23 cellular contexts compared by ENCODE assay signal in genomic region chr14:77131871-77132486, GRCh38. TPM values are rescaled to one million over a fixed set of nuclear protein-coding genes. Genes with fewer than 3 reads are reported as not detected.
DNase-seq lines count a peak whose midpoint lies in the region; ATAC-seq, FAIRE-seq and TF ChIP-seq lines count a peak whose summit lies in the region.
"Had no signal": no experiment of that assay in that cellular context is flagged by ENCODE, and none has a peak within 500 bp of the region (broad histone marks: within the 10 kb centered on the region; RNA-seq: fewer than 3 reads in every experiment).

No MANE protein-coding gene starts in this region.

- no peak overlapping the region for H4K8ac ChIP-seq in H9 (replicated peaks; ENCODE audit: insufficient read length, low read depth, low read length)

- no peaks in the 10 kb centered on the region for H3K79me2 ChIP-seq in H9 (ENCODE audit: insufficient read depth, low read length)
- H3K79me2 ChIP-seq in K562 (ENCODE audit: control insufficient read depth, insufficient read depth, low read length), result no peaks in the 10 kb centered on the region

- BruUV-seq in K562 (replicated peaks; lab: Mats Ljungman, UMichigan), result no TSS peak

- no peak overlapping the region for H3K14ac ChIP-seq in H9 (ENCODE audit: insufficient read depth, low read length)

- no peak overlapping the region; a peak in 1 of 5 replicates for H3K4me3 Mint-ChIP-seq in H9
- H3K4me3 Mint-ChIP-seq: CD4-positive, CD25-positive, alpha-beta regulatory T cell; T-helper 1 cell treated with Interleukin-12 subunit alpha and Interleukin-12 subunit beta and Interleukin-4 antibody, amounts not matched to agents 30 μg/mL and 1 μg/mL, for 36 hours had no signal

- H4K5ac ChIP-seq in H9 (ENCODE audit: insufficient read length, low read depth, low read length), result no peak overlapping the region

- in situ Hi-C loops in K562 (cut with MboI), result no loop called here

- no peak overlapping the region for H3K4me2 ChIP-seq in H9 (ENCODE audit: insufficient read depth, insufficient read length, low read length)
- no peak overlapping the region for H3K4me2 ChIP-seq in K562 (ENCODE audit: insufficient read depth, low read length)
- H3K4me2 ChIP-seq: KMS-11 had no signal

- no peak overlapping the region for H2BK20ac ChIP-seq in H9 (ENCODE audit: low read depth, low read length, poor library complexity, severe bottlenecking)

- H2BK12ac ChIP-seq in H9 (ENCODE audit: insufficient read length, low read depth, low read length), result no peak overlapping the region

- no peak overlapping the region for H3K4ac ChIP-seq in H9 (ENCODE audit: low read depth, low read length)

- H4K20me1 ChIP-seq in H9 (ENCODE audit: control insufficient read depth, insufficient read depth, insufficient read length) (no peaks in the 10 kb centered on the region), K562 (replicated peaks; ENCODE audit: control insufficient read depth, insufficient read depth, low read length) (no peaks in the 10 kb centered on the region; the same call in 1 of the 2 replicates)

- H3K27ac ChIP-seq in H9 (ENCODE audit: insufficient read length, low read depth, low read length), result no peak overlapping the region
- no peak overlapping the region for H3K27ac ChIP-seq in K562 (ENCODE audit: extremely low read depth, low read depth, low read length)
- H3K27ac ChIP-seq: HL-60, KMS-11, SJSA1 had no signal

- intact Hi-C loops in K562 (cut with micrococcal nuclease), result no loop called here

- H3K9me1 ChIP-seq in K562 (ENCODE audit: control insufficient read depth, insufficient read depth, low read length), result no peaks in the 10 kb centered on the region

- TF ChIP-seq POLR2A in K562 (conservative IDR thresholded peaks at IDR 0.05), result no peak

- peak; percentile 26 for TF ChIP-seq CTCF in GM12864 (IDR thresholded peaks at IDR 0.05; ENCODE audit: low read depth, low read length, missing control alignments)
- peak; percentile 37 for TF ChIP-seq CTCF in H9 (conservative IDR thresholded peaks at IDR 0.05)
- TF ChIP-seq CTCF in K562 (IDR thresholded peaks at IDR 0.05 in 2 of 3, conservative IDR thresholded peaks at IDR 0.05 in 1 of 3; ENCODE audit: insufficient read depth in 2 of 3, low read depth in 1 of 3, low read length in 3 of 3), result no peak; a peak in 1 of 6 replicates

- H3K36me3 Mint-ChIP-seq in H9 (ENCODE audit: insufficient read depth in 1 of 3, low read depth in 3 of 3), result peaks cover 3 to 28% (median 12%) of the 10 kb centered on the region in 3 experiments; a peak in 6 of 7 replicates
- H3K36me3 Mint-ChIP-seq: CD4-positive, CD25-positive, alpha-beta regulatory T cell had no signal

- no peak overlapping the region for H3K27ac Mint-ChIP-seq in H9
- H3K27ac Mint-ChIP-seq: CD4-positive, CD25-positive, alpha-beta regulatory T cell; T-helper 1 cell treated with Interleukin-12 subunit alpha and Interleukin-12 subunit beta and Interleukin-4 antibody, amounts not matched to agents 30 μg/mL and 1 μg/mL, for 36 hours had no signal

- H3K4me1 Mint-ChIP-seq in H9, result peaks cover 13 to 20% of the 10 kb centered on the region in 2 experiments

- H3K9me3 Mint-ChIP-seq in H9, result no peaks in the 10 kb centered on the region
- H3K9me3 Mint-ChIP-seq: T-helper 1 cell treated with Interleukin-12 subunit alpha and Interleukin-12 subunit beta and Interleukin-4 antibody, amounts not matched to agents 30 μg/mL and 1 μg/mL, for 36 hours had no signal

- DNase-seq in GM12864 (ENCODE audit: low read depth) (no peak), H9 (no peak), K562 (ENCODE audit: extremely low read depth in 1 of 4, low spot score in 3 of 4) (no peak), mesenteric fat pad (ENCODE audit: low spot score) (peak; percentile 30), SIG-M5 (lab: John Stamatoyannopoulos, UW) (no peak), hepatic stellate cell (ENCODE audit: low spot score) (no peak)
- DNase-seq: CD4-positive, CD25-positive, alpha-beta regulatory T cell; DMS79 treated with DMSO at 0.1 percent for 48 hours; NCI-H1092 treated with DMSO at 0.1 percent for 48 hours; NCI-H1436 treated with DMSO at 0.1 percent for 48 hours; NCI-H1930; NCI-H2227 treated with DMSO at 0.1 percent for 48 hours; NCI-H510A treated with DMSO at 0.1 percent for 48 hours; NCI-H748 treated with DMSO at 0.1 percent for 48 hours had no signal

- H4K91ac ChIP-seq in H9 (ENCODE audit: insufficient read length, low read depth, low read length), result no peak overlapping the region

- no peaks in the 10 kb centered on the region for H3K23me2 ChIP-seq in H9 (ENCODE audit: insufficient read length, low read depth, low read length, poor library complexity, severe bottlenecking)

- POLR2A ChIA-PET in K562 (lab: Yijun Ruan, JAX), result interaction anchor here (0.6 kb wide), 1 partner anchor 80 kb away, joined by 3 read pairs; no protein-coding TSS in a partner anchor

- TF ChIP-seq EP300 in K562 (IDR thresholded peaks at IDR 0.05; ENCODE audit: low read length), result no peak

- no peak overlapping the region for H2AFZ ChIP-seq in H9 (ENCODE audit: low read length)
- no peak overlapping the region for H2AFZ ChIP-seq in K562 (ENCODE audit: low read depth, low read length)

- no CpG with 5 or more reads among the region's 5 CpGs for WGBS in H9 (ENCODE audit: extremely low coverage, insufficient read length, low lambda C conversion rate)
- WGBS in K562 (ENCODE audit: insufficient coverage, low coverage, missing lambda C conversion rate), result 5% methylated on average over 5 of the region's 5 CpGs

- no peaks in the 10 kb centered on the region for H3K79me1 ChIP-seq in H9 (ENCODE audit: insufficient read depth, low read depth, low read length, poor library complexity, severe bottlenecking)

- no peak overlapping the region for H2BK15ac ChIP-seq in H9 (ENCODE audit: low read depth, low read length)

- no peak for ATAC-seq in K562
- ATAC-seq in HG03159 (IDR thresholded peaks at IDR 0.05; ENCODE audit: unreplicated experiment), result no peak
- no peak for ATAC-seq in HG03442 (IDR thresholded peaks at IDR 0.05; ENCODE audit: unreplicated experiment)

- no peaks in the 10 kb centered on the region for H3K36me3 ChIP-seq in K562 (ENCODE audit: control insufficient read depth, insufficient read depth, low read length)
- H3K36me3 ChIP-seq: SJSA1 had no signal

- no peak overlapping the region for H2BK120ac ChIP-seq in H9 (ENCODE audit: low read depth, low read length, poor library complexity, severe bottlenecking)

- no peak for FAIRE-seq in K562 (lab: Jason Lieb, UNC)
- FAIRE-seq: RCC 7860 had no signal

- H3K4me1 ChIP-seq in H9 (ENCODE audit: insufficient read depth, low read length) (no peaks in the 10 kb centered on the region; the same call in 1 of the 2 replicates), K562 (replicated peaks in 1 of 2; ENCODE audit: control insufficient read depth in 2 of 2, insufficient read depth in 2 of 2, low read length in 2 of 2) (no peaks in the 10 kb centered on the region)
- H3K4me1 ChIP-seq: SJSA1 had no signal

- H3K9ac ChIP-seq in H9 (ENCODE audit: extremely low read depth, insufficient read length, low read length) (no peak overlapping the region), K562 (ENCODE audit: insufficient read depth in 1 of 2, low read depth in 2 of 2, low read length in 2 of 2) (no peak overlapping the region)
- H3K9ac ChIP-seq: KMS-11 had no signal

- H3K27me3 ChIP-seq in H9 (ENCODE audit: insufficient read depth, low read length), result no peaks in the 10 kb centered on the region
- peaks cover 5 to 27% of the 10 kb centered on the region in 2 experiments; a peak in 3 of 5 replicates for H3K27me3 ChIP-seq in K562 (ENCODE audit: control insufficient read depth in 2 of 2, insufficient read depth in 2 of 2, low read length in 2 of 2)
- H3K27me3 ChIP-seq: SJSA1 had no signal

- no peak overlapping the region for H3K18ac ChIP-seq in H9 (ENCODE audit: insufficient read length, low read depth, low read length)

- H3K27me3 Mint-ChIP-seq in H9 (ENCODE audit: low read depth), result peaks cover 5% of the 10 kb centered on the region; the same call in 1 of the 2 replicates

- no peak overlapping the region for H3K23ac ChIP-seq in H9 (ENCODE audit: insufficient read length, low read depth, low read length)

- no peak overlapping the region for H3T11ph ChIP-seq in H9 (ENCODE audit: low read length)

- H2BK5ac ChIP-seq in H9 (ENCODE audit: insufficient read length, low read length), result no peak overlapping the region

- CTCF ChIA-PET in K562 (lab: Yijun Ruan, JAX; ENCODE audit: low intra/inter-chr PET ratio), result no interaction called here

- H3K4me3 ChIP-seq in GM12864 (ENCODE audit: low read depth, low read length) (no peak overlapping the region), K562 (no peak overlapping the region)
- H3K4me3 ChIP-seq: SJSA1 had no signal

- no peak overlapping the region for H3K56ac ChIP-seq in H9 (ENCODE audit: insufficient read length, low read depth, low read length)

- H3K9me3 ChIP-seq in H9 (ENCODE audit: control insufficient read depth, low read depth, low read length) (no peaks in the 10 kb centered on the region), K562 (replicated peaks; ENCODE audit: control insufficient read depth, insufficient read depth, low read depth, low read length) (no peaks in the 10 kb centered on the region)
- H3K9me3 ChIP-seq: SJSA1 had no signal

- TF ChIP-seq RAD21 in K562 (CRISPR knock-in tag; conservative IDR thresholded peaks at IDR 0.05 in 1 of 2, IDR thresholded peaks at IDR 0.05 in 1 of 2), result no peak

- no peak overlapping the region for H2AK5ac ChIP-seq in H9 (ENCODE audit: insufficient read length, low read length)

RNA-seq across cellular contexts. Expression of gene ZDHHC22, which starts 9.6 kb away (rescaled TPM):
- total RNA-seq in H9 (2021) (11.3 and 11.9 TPM in 2 replicates), K562 (2014; rRNA removed) (not detected in 2 replicates), K562 (2014; rRNA removed; fragmentation: Illumina TruSeq; extraction: Trizol) (not detected in 2 replicates), K562 (2015; rRNA removed; fragmentation: Illumina TruSeq; extraction: Trizol) (not detected in 2 replicates), K562 (2021) (not detected in 2 replicates), mesenteric fat pad (not detected)
- total RNA-seq in K562 (2011; cell fraction: chromatin; rRNA removed; ENCODE audit: low replicate concordance), result not detected in 2 replicates
- total RNA-seq in K562 (2011; cell fraction: nucleolus; rRNA removed), result not detected in 2 replicates
- total RNA-seq in K562 (2011; cell fraction: nucleoplasm; rRNA removed), result not detected in 2 replicates
- polyA plus RNA-seq in K562 (2011; rRNA removed) (not detected in 2 replicates), K562 (2014; fragmentation: Illumina TruSeq; extraction: Trizol) (not detected in 2 replicates), K562 (2014; fragmentation: Nextera tagmentation; extraction: Ambion mirVana) (not detected), K562 (2014; rRNA removed) (not detected in 2 replicates)
- not detected in 2 replicates for polyA plus RNA-seq in K562 (2011; cell fraction: cytosol; rRNA removed)
- polyA plus RNA-seq in K562 (2011; cell fraction: nucleus; rRNA removed), result not detected in 2 replicates
- polyA plus RNA-seq in K562 (2012), result not detected in 2 replicates
- polyA minus RNA-seq in K562 (2011; rRNA and poly(A)+ RNA removed), result not detected in 2 replicates
- not detected in 2 replicates for polyA minus RNA-seq in K562 (2011; cell fraction: cytosol; rRNA and poly(A)+ RNA removed)
- polyA minus RNA-seq in K562 (2011; cell fraction: nucleus; rRNA and poly(A)+ RNA removed), result not detected in 2 replicates
- total RNA-seq: CD4-positive, CD25-positive, alpha-beta regulatory T cell had no signal
- polyA plus RNA-seq: BJ; CD4-positive, CD25-positive, alpha-beta regulatory T cell had no signal

RNA-seq across cellular contexts. Expression of gene CIPC, which starts 33.9 kb away (rescaled TPM):
- total RNA-seq in H9 (2021) (22.2 and 23.4 TPM in 2 replicates), K562 (2014; rRNA removed) (8.5 and 11.1 TPM in 2 replicates), K562 (2014; rRNA removed; fragmentation: Illumina TruSeq; extraction: Trizol) (11.5 and 12.1 TPM in 2 replicates), K562 (2015; rRNA removed; fragmentation: Illumina TruSeq; extraction: Trizol) (11.1 and 11.9 TPM in 2 replicates), K562 (2021) (10.7 and 14.4 TPM in 2 replicates), mesenteric fat pad (23.1 TPM)
- 10.6 and 18.5 TPM in 2 replicates for total RNA-seq in K562 (2011; cell fraction: chromatin; rRNA removed; ENCODE audit: low replicate concordance)
- total RNA-seq in K562 (2011; cell fraction: nucleolus; rRNA removed), result 9.2 and 11.6 TPM in 2 replicates
- total RNA-seq in K562 (2011; cell fraction: nucleoplasm; rRNA removed), result 15.0 and 19.5 TPM in 2 replicates
- polyA plus RNA-seq in K562 (2011; rRNA removed) (15.3 and 16.9 TPM in 2 replicates), K562 (2014; fragmentation: Illumina TruSeq; extraction: Trizol) (9.6 and 11.4 TPM in 2 replicates), K562 (2014; fragmentation: Nextera tagmentation; extraction: Ambion mirVana) (1 to 10 TPM; 5.0 to 6.5 TPM), K562 (2014; rRNA removed) (9.0 and 10.8 TPM in 2 replicates)
- polyA plus RNA-seq in K562 (2011; cell fraction: cytosol; rRNA removed), result 9.1 and 10.5 TPM in 2 replicates
- polyA plus RNA-seq in K562 (2011; cell fraction: nucleus; rRNA removed), result 14.3 and 15.5 TPM in 2 replicates
- 5.6 and 8.3 TPM in 2 replicates for polyA plus RNA-seq in K562 (2012)
- polyA minus RNA-seq in K562 (2011; rRNA and poly(A)+ RNA removed), result 13.3 and 14.9 TPM in 2 replicates
- polyA minus RNA-seq in K562 (2011; cell fraction: cytosol; rRNA and poly(A)+ RNA removed), result 5.8 and 11.6 TPM in 2 replicates
- polyA minus RNA-seq in K562 (2011; cell fraction: nucleus; rRNA and poly(A)+ RNA removed), result 7.7 and 8.3 TPM in 2 replicates

RNA-seq across cellular contexts. Expression of gene TMEM63C, which starts 49.6 kb away (rescaled TPM):
- total RNA-seq in H9 (2021) (1.7 and 2.2 TPM in 2 replicates), K562 (2014; rRNA removed) (not detected in 2 replicates), K562 (2014; rRNA removed; fragmentation: Illumina TruSeq; extraction: Trizol) (not detected in 2 replicates), K562 (2015; rRNA removed; fragmentation: Illumina TruSeq; extraction: Trizol) (0.57 TPM in 1 of 2 replicates, not detected in the other), K562 (2021) (not detected in 2 replicates), mesenteric fat pad (0.51 TPM)
- 0.25 TPM in 1 of 2 replicates, not detected in the other for total RNA-seq in K562 (2011; cell fraction: chromatin; rRNA removed; ENCODE audit: low replicate concordance)
- total RNA-seq in K562 (2011; cell fraction: nucleolus; rRNA removed), result not detected in 2 replicates
- not detected in 2 replicates for total RNA-seq in K562 (2011; cell fraction: nucleoplasm; rRNA removed)
- polyA plus RNA-seq in K562 (2011; rRNA removed) (0.07 and 0.14 TPM in 2 replicates), K562 (2014; fragmentation: Illumina TruSeq; extraction: Trizol) (not detected in 2 replicates), K562 (2014; fragmentation: Nextera tagmentation; extraction: Ambion mirVana) (not detected), K562 (2014; rRNA removed) (not detected in 2 replicates)
- not detected in 2 replicates for polyA plus RNA-seq in K562 (2011; cell fraction: cytosol; rRNA removed)
- polyA plus RNA-seq in K562 (2011; cell fraction: nucleus; rRNA removed), result 0.08 TPM in 1 of 2 replicates, not detected in the other
- polyA plus RNA-seq in K562 (2012), result 0.15 TPM in 1 of 2 replicates, not detected in the other
- 0.03 TPM in 1 of 2 replicates, not detected in the other for polyA minus RNA-seq in K562 (2011; rRNA and poly(A)+ RNA removed)
- polyA minus RNA-seq in K562 (2011; cell fraction: cytosol; rRNA and poly(A)+ RNA removed), result not detected in 2 replicates
- polyA minus RNA-seq in K562 (2011; cell fraction: nucleus; rRNA and poly(A)+ RNA removed), result 0.13 TPM in 1 of 2 replicates, not detected in the other
- total RNA-seq: HT1080 had no signal
- polyA plus RNA-seq: BJ; CD4-positive, CD25-positive, alpha-beta regulatory T cell had no signal

Comparison
In these comparisons a context has a peak if more than half of its experiments do, and no peak if none do; other contexts are left out.
1. CTCF ChIP-seq: peak in GM12864 (single experiment) and H9 (single experiment); none in K562 (0 of 3).
2. RNA of gene ZDHHC22, which starts 9.6 kb away (total RNA-seq): 11.3 to 11.9 TPM in H9; not detected in K562 and not detected in mesenteric fat pad (single experiment); every median in the first group is over 10 times any median in the second.